Comparison of ENCODE assay signal across 1 cellular context in genomic region chr6:2753116-2753489, GRCh38.
A peak's percentile ranks its signal among the peaks of the same experiment; 100 is the strongest.
TF ChIP-seq lines count a peak whose summit lies in the region.

No MANE protein-coding gene starts in this region.

TF ChIP-seq in HepG2, 621 proteins besides CTCF, POLR2A, EP300 and RAD21 (continued from another document):
- TF ChIP-seq, protein P1, sequence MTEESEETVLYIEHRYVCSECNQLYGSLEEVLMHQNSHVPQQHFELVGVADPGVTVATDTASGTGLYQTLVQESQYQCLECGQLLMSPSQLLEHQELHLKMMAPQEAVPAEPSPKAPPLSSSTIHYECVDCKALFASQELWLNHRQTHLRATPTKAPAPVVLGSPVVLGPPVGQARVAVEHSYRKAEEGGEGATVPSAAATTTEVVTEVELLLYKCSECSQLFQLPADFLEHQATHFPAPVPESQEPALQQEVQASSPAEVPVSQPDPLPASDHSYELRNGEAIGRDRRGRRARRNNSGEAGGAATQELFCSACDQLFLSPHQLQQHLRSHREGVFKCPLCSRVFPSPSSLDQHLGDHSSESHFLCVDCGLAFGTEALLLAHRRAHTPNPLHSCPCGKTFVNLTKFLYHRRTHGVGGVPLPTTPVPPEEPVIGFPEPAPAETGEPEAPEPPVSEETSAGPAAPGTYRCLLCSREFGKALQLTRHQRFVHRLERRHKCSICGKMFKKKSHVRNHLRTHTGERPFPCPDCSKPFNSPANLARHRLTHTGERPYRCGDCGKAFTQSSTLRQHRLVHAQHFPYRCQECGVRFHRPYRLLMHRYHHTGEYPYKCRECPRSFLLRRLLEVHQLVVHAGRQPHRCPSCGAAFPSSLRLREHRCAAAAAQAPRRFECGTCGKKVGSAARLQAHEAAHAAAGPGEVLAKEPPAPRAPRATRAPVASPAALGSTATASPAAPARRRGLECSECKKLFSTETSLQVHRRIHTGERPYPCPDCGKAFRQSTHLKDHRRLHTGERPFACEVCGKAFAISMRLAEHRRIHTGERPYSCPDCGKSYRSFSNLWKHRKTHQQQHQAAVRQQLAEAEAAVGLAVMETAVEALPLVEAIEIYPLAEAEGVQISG (CRISPR knock-in tag; IDR thresholded peaks at IDR 0.05) = no peak
- TF ChIP-seq CAMTA2 (CRISPR knock-in tag; IDR thresholded peaks at IDR 0.05; ENCODE audit: borderline replicate concordance) (no peak), ZNF12 (CRISPR knock-in tag; IDR thresholded peaks at IDR 0.05) (no peak), ZNF10 (CRISPR knock-in tag; IDR thresholded peaks at IDR 0.05; ENCODE audit: borderline replicate concordance, low read depth) (no peak), ARID5B (CRISPR knock-in tag; IDR thresholded peaks at IDR 0.05) (peak; percentile 23), MYPOP (CRISPR knock-in tag; IDR thresholded peaks at IDR 0.05) (no peak)
